Comparison of ENCODE assay signal across 26 cellular contexts in genomic region chr18:46242185-46242584, GRCh38.
"Had no signal": no experiment of that assay in that cellular context is flagged by ENCODE, and none has a peak within 500 bp of the region (broad histone marks: within the 10 kb centered on the region; RNA-seq: fewer than 3 reads in every experiment).

No MANE protein-coding gene starts in this region.

- H3K4me3 ChIP-seq: coronary artery, dorsolateral prefrontal cortex had no signal

- FAIRE-seq: astrocyte, bronchial epithelial cell, frontal cortex had no signal

- H3K27ac ChIP-seq: brain microvascular endothelial cell, coronary artery, dorsolateral prefrontal cortex had no signal

- DNase-seq: activated CD4-positive, alpha-beta memory T cell treated with anti-CD3 and anti-CD28 coated beads for 36 hours; activated CD4-positive, alpha-beta T cell treated with anti-CD3 and anti-CD28 coated beads for 36 hours; activated CD4-positive, alpha-beta T cell treated with anti-CD3 and anti-CD28 coated beads, Interleukin-2, amount 10 ng/mL, durations not matched to agents 7 days and 5 days; activated CD4-positive, CD25-positive, alpha-beta regulatory T cell; activated CD4-positive, CD25-positive, alpha-beta regulatory T cell treated with anti-CD3 and anti-CD28 coated beads, Interleukin-2, amount 50 U/mL, for 72 hours; activated CD8-positive, alpha-beta memory T cell treated with anti-CD3 and anti-CD28 coated beads, Interleukin-2, amount 10 ng/mL, durations not matched to agents 7 days and 5 days; activated CD8-positive, alpha-beta memory T cell treated with anti-CD3 and anti-CD28 coated beads, Interleukin-2, amount 50 U/mL, for 4 hours; activated CD8-positive, alpha-beta T cell treated with anti-CD3 and anti-CD28 coated beads, Interleukin-2, amount 10 ng/mL, durations not matched to agents 7 days and 5 days; activated effector memory CD4-positive, alpha-beta T cell treated with anti-CD3 and anti-CD28 coated beads, Interleukin-2, amount 50 U/mL, for 16 hours; activated naive CD4-positive, alpha-beta T cell treated with anti-CD3 and anti-CD28 coated beads for 36 hours; activated T-cell treated with anti-CD3 and anti-CD28 coated beads, Interleukin-2, amount 50 U/mL, for 1 hour; activated T-cell treated with anti-CD3 and anti-CD28 coated beads, Interleukin-2, amount 50 U/mL, for 48 hours; amniotic stem cell; anterior cingulate cortex; brain microvascular endothelial cell; dorsolateral prefrontal cortex; effector memory CD4-positive, alpha-beta T cell; endodermal cell; foreskin fibroblast; head of caudate nucleus; T-helper 2 cell had no signal

- H3K36me3 ChIP-seq: brain microvascular endothelial cell had no signal

- H3K27me3 ChIP-seq: brain microvascular endothelial cell, dorsolateral prefrontal cortex had no signal

- ATAC-seq: activated CD4-positive, alpha-beta T cell treated with anti-CD3 and anti-CD28 coated beads for 36 hours; activated CD8-positive, alpha-beta memory T cell treated with anti-CD3 and anti-CD28 coated beads, Interleukin-2, amount 10 ng/mL, durations not matched to agents 7 days and 5 days; activated CD8-positive, alpha-beta T cell treated with anti-CD3 and anti-CD28 coated beads, Interleukin-2, amount 10 ng/mL, durations not matched to agents 7 days and 5 days; esophagus mucosa had no signal
